Comparison of ENCODE assay signal across 35 cellular contexts in genomic region chr2:136162438-136162837, GRCh38. TPM values are rescaled to one million over a fixed set of nuclear protein-coding genes. Genes with fewer than 3 reads are reported as not detected.
A peak's percentile ranks its signal among the peaks of the same experiment; 100 is the strongest.
DNase-seq lines count a peak whose midpoint lies in the region; ATAC-seq, FAIRE-seq and TF ChIP-seq lines count a peak whose summit lies in the region.
"Had no signal": no experiment of that assay in that cellular context is flagged by ENCODE, and none has a peak within 500 bp of the region (broad histone marks: within the 10 kb centered on the region; RNA-seq: fewer than 3 reads in every experiment).

No MANE protein-coding gene starts in this region.

- no peaks in the 10 kb centered on the region for H3K9me1 ChIP-seq in K562 (ENCODE audit: control insufficient read depth, insufficient read depth, low read length)

- no peak overlapping the region for H3K4me3 Mint-ChIP-seq in activated CD4-positive, alpha-beta T cell treated with anti-CD3 and anti-CD28 coated beads for 36 hours
- H3K4me3 Mint-ChIP-seq: activated CD4-positive, alpha-beta T cell treated with anti-CD3 and anti-CD28 coated beads, Interleukin-2, amount 10 ng/mL, durations not matched to agents 24 days and 14 days; activated T-cell treated with anti-CD3 and anti-CD28 coated beads, Interleukin-2, amount 50 U/mL, for 24 hours; memory B cell; neural progenitor cell had no signal

- no peak for TF ChIP-seq EP300 in K562 (IDR thresholded peaks at IDR 0.05; ENCODE audit: low read length)

- H3K27me3 Mint-ChIP-seq in activated CD4-positive, alpha-beta T cell treated with anti-CD3 and anti-CD28 coated beads for 36 hours: no peaks in the 10 kb centered on the region
- H3K27me3 Mint-ChIP-seq: activated T-cell treated with anti-CD3 and anti-CD28 coated beads, Interleukin-2, amount 50 U/mL, for 24 hours; memory B cell had no signal

- no peaks in the 10 kb centered on the region for H3K36me3 ChIP-seq in K562 (ENCODE audit: control insufficient read depth, insufficient read depth, low read length)
- H3K36me3 ChIP-seq: ascending aorta, HAP-1, neural progenitor cell, SJCRH30, suprapubic skin, upper lobe of right lung, WERI-Rb-1 had no signal

- no peaks in the 10 kb centered on the region for H3K9me3 Mint-ChIP-seq in activated CD4-positive, alpha-beta T cell treated with anti-CD3 and anti-CD28 coated beads for 36 hours (ENCODE audit: low read depth)
- H3K9me3 Mint-ChIP-seq: activated CD4-positive, alpha-beta T cell treated with anti-CD3 and anti-CD28 coated beads, Interleukin-2, amount 10 ng/mL, durations not matched to agents 24 days and 14 days; activated T-cell treated with anti-CD3 and anti-CD28 coated beads, Interleukin-2, amount 50 U/mL, for 24 hours; memory B cell had no signal

- no peak overlapping the region for H3K27ac ChIP-seq in K562 (ENCODE audit: extremely low read depth, low read depth, low read length)
- H3K27ac ChIP-seq: ascending aorta, coronary artery, neural progenitor cell, parathyroid adenoma, SJCRH30, skin epidermis, suprapubic skin, upper lobe of right lung, WERI-Rb-1 had no signal

- DNase-seq in activated CD4-positive, alpha-beta T cell treated with anti-CD3 and anti-CD28 coated beads for 36 hours: no peak
- DNase-seq in activated CD4-positive, alpha-beta T cell treated with anti-CD3 and anti-CD28 coated beads, Interleukin-2, amount 50 U/mL, for 4 hours: no peak
- DNase-seq in MV-4-11 (lab: John Stamatoyannopoulos, UW): peak; percentile 71
- peak in 2 of 4 experiments; percentile 18 to 24 for DNase-seq in K562 (ENCODE audit: extremely low read depth in 1 of 4, low spot score in 3 of 4)
- no peak for DNase-seq in SIG-M5 treated with dmso at 0.1 percent for 504 hours (lab: John Stamatoyannopoulos, UW; ENCODE audit: unreplicated experiment)
- no peak for DNase-seq in lower leg skin (ENCODE audit: low spot score in 2 of 2)
- no peak for DNase-seq in activated CD8-positive, alpha-beta memory T cell treated with anti-CD3 and anti-CD28 coated beads, Interleukin-2, amount 50 U/mL, for 48 hours
- DNase-seq: activated CD4-positive, alpha-beta T cell treated with anti-CD3 and anti-CD28 coated beads, Interleukin-2, amount 10 ng/mL, durations not matched to agents 24 days and 14 days; activated effector memory CD4-positive, alpha-beta T cell treated with anti-CD3 and anti-CD28 coated beads, Interleukin-2, amount 50 U/mL, for 16 hours; activated T-cell treated with anti-CD3 and anti-CD28 coated beads, Interleukin-2, amount 50 U/mL, for 24 hours; DMS 273 treated with DMSO at 0.1 percent for 48 hours; effector CD8-positive, alpha-beta T cell; EL; erythroblast; Karpas-422; NCI-H146; NCI-H526; retina; SJCRH30; stimulated activated naive CD4-positive, alpha-beta T cell treated with Interleukin-2 at 50 U/mL for 16 hours; T1000; upper lobe of right lung; WERI-Rb-1 had no signal

- no peak for FAIRE-seq in K562 (lab: Jason Lieb, UNC)
- FAIRE-seq: A204.1, GM12891 had no signal

- no peak overlapping the region for H2AFZ ChIP-seq in K562 (ENCODE audit: low read depth, low read length)
- H2AFZ ChIP-seq: neural progenitor cell, parathyroid adenoma had no signal

- 0% methylated on average over 1 of the region's 1 CpG for WGBS in K562 (ENCODE audit: insufficient coverage, low coverage, missing lambda C conversion rate)
- 4 to 8% methylated on average over 1 of the region's 1 CpG for WGBS in lower leg skin, 2 donors

- peaks cover 13% of the 10 kb centered on the region for H3K4me1 Mint-ChIP-seq in activated CD4-positive, alpha-beta T cell treated with anti-CD3 and anti-CD28 coated beads for 36 hours

- no peak overlapping the region for H3K4me3 ChIP-seq in K562
- H3K4me3 ChIP-seq in lower leg skin (ENCODE audit: low read depth, poor library complexity, severe bottlenecking): no peak overlapping the region
- H3K4me3 ChIP-seq: ascending aorta, coronary artery, HAP-1, neural progenitor cell, SJCRH30, skin epidermis, suprapubic skin, upper lobe of right lung had no signal

- H3K9ac ChIP-seq in K562 (ENCODE audit: insufficient read depth in 1 of 2, low read depth in 2 of 2, low read length in 2 of 2): no peak overlapping the region
- H3K9ac ChIP-seq: neural progenitor cell, parathyroid adenoma had no signal

- no peak for TF ChIP-seq POLR2A in K562 (conservative IDR thresholded peaks at IDR 0.05)
- TF ChIP-seq POLR2A in lower leg skin (IDR thresholded peaks at IDR 0.05): no peak

- H3K4me2 ChIP-seq in K562 (ENCODE audit: insufficient read depth, low read length): no peak overlapping the region
- H3K4me2 ChIP-seq: neural progenitor cell had no signal

- peak; percentile 33 for ATAC-seq in activated CD4-positive, alpha-beta T cell treated with anti-CD3 and anti-CD28 coated beads for 36 hours
- ATAC-seq in K562 (peak; percentile 85), HG03025 (IDR thresholded peaks at IDR 0.05; ENCODE audit: low FRiP score, unreplicated experiment) (no peak)
- ATAC-seq: left lobe of liver, upper lobe of right lung had no signal

- H3K27me3 ChIP-seq in K562 (ENCODE audit: control insufficient read depth in 2 of 2, insufficient read depth in 2 of 2, low read length in 2 of 2): peaks cover 2 to 3% of the 10 kb centered on the region in 2 experiments; a peak in 2 of 5 replicates
- H3K27me3 ChIP-seq: ascending aorta, neural progenitor cell, SJCRH30, suprapubic skin, upper lobe of right lung had no signal

- in situ Hi-C loops in K562 (cut with MboI): no loop called here

- no peak for TF ChIP-seq RAD21 in K562 (CRISPR knock-in tag; conservative IDR thresholded peaks at IDR 0.05 in 1 of 2, IDR thresholded peaks at IDR 0.05 in 1 of 2)

- TF ChIP-seq CTCF in K562 (IDR thresholded peaks at IDR 0.05 in 2 of 3, conservative IDR thresholded peaks at IDR 0.05 in 1 of 3; ENCODE audit: insufficient read depth in 2 of 3, low read depth in 1 of 3, low read length in 3 of 3) (no peak), lower leg skin (IDR thresholded peaks at IDR 0.05) (no peak)

- no peaks in the 10 kb centered on the region for H3K4me1 ChIP-seq in K562 (replicated peaks in 1 of 2; ENCODE audit: control insufficient read depth in 2 of 2, insufficient read depth in 2 of 2, low read length in 2 of 2)
- H3K4me1 ChIP-seq: ascending aorta, HAP-1, parathyroid adenoma, SJCRH30, suprapubic skin, upper lobe of right lung had no signal

- no TSS peak for BruUV-seq in K562 (replicated peaks; lab: Mats Ljungman, UMichigan)

- intact Hi-C loops in activated CD4-positive, alpha-beta T cell treated with anti-CD3 and anti-CD28 coated beads for 36 hours (cut with DNase I, micrococcal nuclease): no loop called here
- intact Hi-C loops in K562 (cut with micrococcal nuclease): no loop called here
- intact Hi-C loops in lower leg skin (cut with DNase I; ENCODE audit: low total_unique reads): no loop called here

- H3K36me3 Mint-ChIP-seq in activated CD4-positive, alpha-beta T cell treated with anti-CD3 and anti-CD28 coated beads for 36 hours (ENCODE audit: low read depth): no peaks in the 10 kb centered on the region
- H3K36me3 Mint-ChIP-seq: neural progenitor cell had no signal

- H3K79me2 ChIP-seq in K562 (ENCODE audit: control insufficient read depth, insufficient read depth, low read length): no peaks in the 10 kb centered on the region
- H3K79me2 ChIP-seq: parathyroid adenoma had no signal

- POLR2A ChIA-PET in activated CD4-positive, alpha-beta T cell treated with anti-CD3 and anti-CD28 coated beads for 36 hours (lab: Charles Lee): interaction anchor here (0.7 kb wide), 1 partner anchor 798 kb away, joined by 4 read pairs; no protein-coding TSS in a partner anchor
- POLR2A ChIA-PET in K562 (lab: Yijun Ruan, JAX): interaction anchor here (0.6 to 0.7 kb wide), 2 partner anchors 9 to 14 kb away, joined by 3 read pairs; no protein-coding TSS in a partner anchor

- H4K20me1 ChIP-seq in K562 (replicated peaks; ENCODE audit: control insufficient read depth, insufficient read depth, low read length): no peaks in the 10 kb centered on the region

- H3K9me3 ChIP-seq in K562 (replicated peaks; ENCODE audit: control insufficient read depth, insufficient read depth, low read depth, low read length): no peaks in the 10 kb centered on the region
- H3K9me3 ChIP-seq: ascending aorta, HAP-1, SJCRH30, suprapubic skin, upper lobe of right lung had no signal

- CTCF ChIA-PET in activated CD4-positive, alpha-beta T cell treated with anti-CD3 and anti-CD28 coated beads for 36 hours (lab: Charles Lee): no interaction called here
- CTCF ChIA-PET in K562 (lab: Yijun Ruan, JAX; ENCODE audit: low intra/inter-chr PET ratio): no interaction called here

- H3K27ac Mint-ChIP-seq in activated CD4-positive, alpha-beta T cell treated with anti-CD3 and anti-CD28 coated beads for 36 hours: no peak overlapping the region
- H3K27ac Mint-ChIP-seq: activated CD4-positive, alpha-beta T cell treated with anti-CD3 and anti-CD28 coated beads, Interleukin-2, amount 10 ng/mL, durations not matched to agents 24 days and 14 days; activated T-cell treated with anti-CD3 and anti-CD28 coated beads, Interleukin-2, amount 50 U/mL, for 24 hours; neural progenitor cell had no signal

TF ChIP-seq in K562, 482 proteins besides CTCF, POLR2A, EP300 and RAD21 (continues in another document):
- TF ChIP-seq ZNF507 (tag; conservative IDR thresholded peaks at IDR 0.05): no peak

RNA-seq across cellular contexts. Expression of gene CXCR4, which starts 44.5 kb away (rescaled TPM):
- total RNA-seq in activated CD4-positive, alpha-beta T cell treated with anti-CD3 and anti-CD28 coated beads for 36 hours: 10 to 100 TPM; 75.4 to 89.3 TPM
- 0.25 and 1.1 TPM in 2 replicates for total RNA-seq in K562 (2011; cell fraction: chromatin; rRNA removed; ENCODE audit: low replicate concordance)
- total RNA-seq in K562 (2011; cell fraction: nucleolus; rRNA removed): 0.92 and 1.0 TPM in 2 replicates
- total RNA-seq in K562 (2011; cell fraction: nucleoplasm; rRNA removed): 1.1 and 1.3 TPM in 2 replicates
- total RNA-seq in K562 (2014; rRNA removed): not detected in 2 replicates
- 0.18 TPM in 1 of 2 replicates, not detected in the other for total RNA-seq in K562 (2014; rRNA removed; fragmentation: Illumina TruSeq; extraction: Trizol)
- total RNA-seq in K562 (2015; rRNA removed; fragmentation: Illumina TruSeq; extraction: Trizol): 0.08 TPM in 1 of 2 replicates, not detected in the other
- 0.22 and 0.49 TPM in 2 replicates for total RNA-seq in K562 (2021)
- polyA plus RNA-seq in K562 (2011; rRNA removed): 0.45 and 0.53 TPM in 2 replicates
- 0.52 and 1.1 TPM in 2 replicates for polyA plus RNA-seq in K562 (2011; cell fraction: cytosol; rRNA removed)
- 0.32 and 0.61 TPM in 2 replicates for polyA plus RNA-seq in K562 (2011; cell fraction: nucleus; rRNA removed)
- 0.07 TPM in 2 replicates for polyA plus RNA-seq in K562 (2012)
- polyA plus RNA-seq in K562 (2014; fragmentation: Illumina TruSeq; extraction: Trizol): 0.11 TPM in 1 of 2 replicates, not detected in the other
- under 1 TPM; 0.14 to 0.15 TPM for polyA plus RNA-seq in K562 (2014; fragmentation: Nextera tagmentation; extraction: Ambion mirVana)
- polyA plus RNA-seq in K562 (2014; rRNA removed): 0.07 TPM in 2 replicates
- polyA minus RNA-seq in K562 (2011; rRNA and poly(A)+ RNA removed): 0.51 and 1.1 TPM in 2 replicates
- polyA minus RNA-seq in K562 (2011; cell fraction: cytosol; rRNA and poly(A)+ RNA removed): not detected in 2 replicates
- 0.40 TPM in 1 of 2 replicates, not detected in the other for polyA minus RNA-seq in K562 (2011; cell fraction: nucleus; rRNA and poly(A)+ RNA removed)
- total RNA-seq in lower leg skin: 1 to 10 TPM; 3.9 to 10.0 (median 8.3) TPM

Comparison
In these comparisons a context has a peak if more than half of its experiments do, and no peak if none do; other contexts are left out.
1. RNA of gene CXCR4, which starts 44.5 kb away (total RNA-seq): 75.4 to 89.3 TPM in activated CD4-positive, alpha-beta T cell treated with anti-CD3 and anti-CD28 coated beads for 36 hours; 3.9 to 10.0 TPM in lower leg skin and 0.08 to 1.3 TPM in K562; every median in the first group is over 4 times any median in the second.